In the genomic region with DNA sequence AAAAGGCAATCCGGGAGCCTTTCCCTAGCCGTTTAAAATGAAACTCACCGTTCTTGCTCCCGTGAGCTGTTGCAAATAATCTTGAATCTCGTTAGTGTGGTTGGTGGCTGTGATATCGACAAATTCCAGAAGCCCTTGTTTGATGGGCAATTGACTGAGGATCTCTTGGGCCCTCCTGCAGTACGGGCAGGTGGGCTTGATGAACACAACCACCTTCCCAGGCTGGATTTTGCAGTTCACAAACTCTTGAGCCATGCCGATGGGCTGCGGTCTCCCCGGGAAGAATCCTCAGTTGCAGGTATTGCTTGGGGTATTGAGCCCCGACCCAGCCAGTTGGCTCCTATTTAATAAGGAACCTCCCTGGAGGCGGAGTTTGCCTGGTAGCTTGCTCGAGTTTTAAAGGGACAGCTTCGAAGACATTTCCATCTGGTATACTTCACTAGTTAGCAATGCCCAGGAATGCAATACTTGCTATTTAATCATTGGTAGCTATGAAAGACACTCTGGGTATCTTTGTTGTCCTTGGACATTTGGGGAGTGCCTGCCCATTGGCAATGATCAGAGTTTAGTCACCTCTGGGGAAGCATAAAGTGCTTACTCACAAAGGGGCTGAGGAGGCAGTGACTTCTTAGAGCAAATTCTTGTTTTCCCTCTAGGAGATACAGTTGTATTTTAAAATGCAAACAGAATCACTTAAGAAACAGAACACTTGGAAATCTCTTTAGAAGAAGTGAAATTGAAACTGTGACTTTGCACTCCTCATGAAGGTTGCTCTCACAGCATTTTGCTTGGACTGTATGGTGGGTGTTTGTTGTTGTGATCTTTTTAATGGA, we compare ENCODE assay signal across 8 cellular contexts. TPM values are rescaled to one million over a fixed set of nuclear protein-coding genes. Genes with fewer than 3 reads are reported as not detected.
DNase-seq lines count a peak whose midpoint lies in the region; TF ChIP-seq lines count a peak whose summit lies in the region.

TSS of gene GLRX (minus strand) at position 319 of the 833 bp plus-strand sequence. CDS start at position 255, 64 bp downstream.

- H3K4me3 Mint-ChIP-seq in osteocyte (ENCODE audit: unreplicated experiment) = peak within 1 kb of the TSS; percentile 95

- H3K27ac Mint-ChIP-seq in osteocyte (ENCODE audit: unreplicated experiment) = peak within 1 kb of the TSS; percentile 94

- peak within 1 kb of the TSS; percentile 53 for H3K4me3 ChIP-seq in cardiac muscle cell

- no peaks in the 10 kb centered on the region for H3K36me3 ChIP-seq in cardiac muscle cell

- DNase-seq in EH (ENCODE audit: low read depth) (peak; percentile 93), GM20000 (ENCODE audit: low spot score) (peak; percentile 50), HS-27A (ENCODE audit: low read depth) (peak; percentile 61), SHP77 (lab: John Stamatoyannopoulos, UW) (peak; percentile 44 to 74), amniotic epithelial cell (ENCODE audit: low read depth) (peak; percentile 84), cardiac muscle cell (ENCODE audit: low read depth in 1 of 2, low spot score in 1 of 2) (peak; percentile 77 to 85), osteocyte (ENCODE audit: extremely low spot score, unreplicated experiment) (no peak), middle frontal gyrus (ENCODE audit: extremely low spot score, low spot score) (no peak)

- peaks cover 30% of the 10 kb centered on the region for H3K4me1 ChIP-seq in cardiac muscle cell (ENCODE audit: low read depth)

- peaks cover 60% of the 10 kb centered on the region for H3K4me1 Mint-ChIP-seq in osteocyte (ENCODE audit: unreplicated experiment)

- H3K27ac ChIP-seq in cardiac muscle cell = peak within 1 kb of the TSS; percentile 77

- H3K36me3 Mint-ChIP-seq in osteocyte (ENCODE audit: unreplicated experiment) = peaks cover 11% of the 10 kb centered on the region

- no peaks in the 10 kb centered on the region for H3K9me3 Mint-ChIP-seq in osteocyte (ENCODE audit: unreplicated experiment)

- no peaks in the 10 kb centered on the region for H3K27me3 Mint-ChIP-seq in osteocyte (ENCODE audit: unreplicated experiment)

- no peaks in the 10 kb centered on the region for H3K9me3 ChIP-seq in cardiac muscle cell (ENCODE audit: low read depth)

- H3K27me3 ChIP-seq in cardiac muscle cell = no peaks in the 10 kb centered on the region

- TF ChIP-seq CTCF in GM20000 (IDR thresholded peaks at IDR 0.05; ENCODE audit: extremely low read depth, missing control alignments) = no peak
- TF ChIP-seq CTCF in cardiac muscle cell (IDR thresholded peaks at IDR 0.05; ENCODE audit: low read depth, low read length) = no peak
- TF ChIP-seq CTCF in osteocyte (IDR thresholded peaks at IDR 0.05) = no peak

RNA-seq across cellular contexts. Expression of gene GLRX, which starts in this region (rescaled TPM):
- total RNA-seq in cardiac muscle cell (15.7 and 23.9 TPM in 2 replicates), osteocyte (26.3 and 32.8 TPM in 2 replicates)
- polyA plus RNA-seq in cardiac muscle cell = 51.1 and 54.8 TPM in 2 replicates

Comparison
In these comparisons a context has a peak if more than half of its experiments do, and no peak if none do; other contexts are left out.
1. DNase-seq: peak in EH (single experiment), GM20000 (single experiment), HS-27A (single experiment), SHP77 (2 of 2), amniotic epithelial cell (single experiment) and cardiac muscle cell (2 of 2); none in osteocyte (single experiment) and middle frontal gyrus (single experiment).